23 cellular contexts compared by ENCODE assay signal in the genomic region with DNA sequence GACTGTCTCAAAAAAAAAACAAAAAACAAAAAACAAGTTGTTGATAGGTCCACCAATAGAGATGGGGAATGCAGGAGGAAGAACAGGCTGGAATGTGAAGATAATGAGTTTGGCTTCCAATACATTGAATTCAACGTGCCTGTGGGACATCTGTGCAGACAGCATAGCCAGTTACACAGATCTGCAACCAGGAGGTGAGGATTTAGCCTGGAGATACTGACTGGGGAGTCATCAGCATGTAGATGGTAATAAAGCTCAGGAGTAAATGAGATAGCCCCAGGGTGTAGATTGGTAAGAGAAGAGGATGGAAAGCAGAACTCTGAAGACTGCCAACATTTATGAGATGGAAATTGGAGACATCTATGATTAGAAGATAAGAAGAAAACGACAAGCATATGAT.
"Had no signal": no experiment of that assay in that cellular context is flagged by ENCODE, and none has a peak within 500 bp of the region (broad histone marks: within the 10 kb centered on the region; RNA-seq: fewer than 3 reads in every experiment).

No MANE protein-coding gene starts in this region.

- H3K4me3 ChIP-seq: colonic mucosa, hepatocyte, lung, tibial nerve had no signal

- H3K27me3 ChIP-seq: colonic mucosa, foreskin keratinocyte, hepatocyte, tibial nerve had no signal

- ATAC-seq: activated CD8-positive, alpha-beta memory T cell treated with anti-CD3 and anti-CD28 coated beads, Interleukin-2, amount 10 ng/mL, durations not matched to agents 7 days and 5 days; foreskin keratinocyte; T-cell; WTC11 had no signal

- H3K27me3 Mint-ChIP-seq: activated CD4-positive, alpha-beta memory T cell treated with anti-CD3 and anti-CD28 coated beads for 36 hours; activated CD8-positive, alpha-beta memory T cell treated with anti-CD3 and anti-CD28 coated beads, Interleukin-2, amount 10 ng/mL, durations not matched to agents 7 days and 5 days; progenitor cell of endocrine pancreas; T-cell had no signal

- H3K4me3 Mint-ChIP-seq: activated CD4-positive, alpha-beta memory T cell treated with anti-CD3 and anti-CD28 coated beads for 36 hours; activated CD8-positive, alpha-beta memory T cell treated with anti-CD3 and anti-CD28 coated beads, Interleukin-2, amount 10 ng/mL, durations not matched to agents 7 days and 5 days; endodermal cell; T-cell; WTC11 had no signal

- DNase-seq: activated CD4-positive, alpha-beta memory T cell treated with anti-CD3 and anti-CD28 coated beads for 36 hours; activated CD4-positive, alpha-beta T cell treated with anti-CD3 and anti-CD28 coated beads for 4 hours; activated CD8-positive, alpha-beta memory T cell treated with anti-CD3 and anti-CD28 coated beads, Interleukin-2, amount 10 ng/mL, durations not matched to agents 7 days and 5 days; activated naive CD4-positive, alpha-beta T cell treated with Interleukin-2 at 50 U/mL for 16 hours; anterior cingulate cortex; central memory CD4-positive, alpha-beta T cell; colonic mucosa; endodermal cell; foreskin keratinocyte; midbrain; SK-N-SH; stimulated activated CD4-positive, alpha-beta T cell treated with anti-CD3 and anti-CD28 coated beads, Interleukin-2, amount 100 ng/mL, for 24 hours; stimulated activated naive CD4-positive, alpha-beta T cell treated with Interleukin-2 at 50 U/mL for 16 hours; T-cell; T-helper 9 cell had no signal

- H3K9me3 Mint-ChIP-seq: activated CD4-positive, alpha-beta memory T cell treated with anti-CD3 and anti-CD28 coated beads for 36 hours; endodermal cell; T-cell had no signal

- H3K4me1 ChIP-seq: colonic mucosa had no signal

- H3K27ac ChIP-seq: colonic mucosa, epithelial cell of prostate, foreskin keratinocyte, hepatocyte, tibial nerve had no signal

- H3K9me3 ChIP-seq: colonic mucosa, SK-N-SH, tibial nerve had no signal

- H3K36me3 Mint-ChIP-seq: activated CD4-positive, alpha-beta memory T cell treated with anti-CD3 and anti-CD28 coated beads for 36 hours; activated CD8-positive, alpha-beta memory T cell treated with anti-CD3 and anti-CD28 coated beads, Interleukin-2, amount 10 ng/mL, durations not matched to agents 7 days and 5 days; brain; T-cell; WTC11 had no signal

- H3K27ac Mint-ChIP-seq: activated CD4-positive, alpha-beta memory T cell treated with anti-CD3 and anti-CD28 coated beads for 36 hours; activated CD8-positive, alpha-beta memory T cell treated with anti-CD3 and anti-CD28 coated beads, Interleukin-2, amount 10 ng/mL, durations not matched to agents 7 days and 5 days; endodermal cell; WTC11 had no signal

- H3K36me3 ChIP-seq: colonic mucosa, tibial nerve had no signal

- FAIRE-seq: islet of Langerhans had no signal
